In genomic region chr5:95382843-95383242, GRCh38 we compare ENCODE assay signal across 26 cellular contexts. TPM values are rescaled to one million over a fixed set of nuclear protein-coding genes. Genes with fewer than 3 reads are reported as not detected.
DNase-seq lines count a peak whose midpoint lies in the region; ATAC-seq, FAIRE-seq and TF ChIP-seq lines count a peak whose summit lies in the region.
"Had no signal": no experiment of that assay in that cellular context is flagged by ENCODE, and none has a peak within 500 bp of the region (broad histone marks: within the 10 kb centered on the region; RNA-seq: fewer than 3 reads in every experiment).

No MANE protein-coding gene starts in this region.

- no peak for ATAC-seq in HG03280 (IDR thresholded peaks at IDR 0.05; ENCODE audit: unreplicated experiment)
- ATAC-seq: activated CD8-positive, alpha-beta T cell treated with anti-CD3 and anti-CD28 coated beads, Interleukin-2, amount 10 ng/mL, durations not matched to agents 7 days and 5 days; pancreas; right lobe of liver; T-helper 17 cell; WTC11 had no signal

- no peaks in the 10 kb centered on the region for H3K9me3 ChIP-seq in kidney (ENCODE audit: control insufficient read depth in 1 of 2, low read length in 2 of 2)
- H3K9me3 ChIP-seq: pancreas, right lobe of liver, transverse colon had no signal

- no peak overlapping the region for H3K4me3 ChIP-seq in kidney (ENCODE audit: low read length in 2 of 2)
- H3K4me3 ChIP-seq: pancreas, right lobe of liver, transverse colon had no signal

- no peak overlapping the region for H3K9ac ChIP-seq in kidney (ENCODE audit: low read length in 2 of 2)

- no peak overlapping the region for H3K27ac ChIP-seq in kidney (ENCODE audit: low read depth in 2 of 2, low read length in 2 of 2)
- H3K27ac ChIP-seq: pancreas, right lobe of liver, transverse colon had no signal

- intact Hi-C loops in kidney (cut with DNase I), result no loop called here

- no peak for TF ChIP-seq CTCF in kidney (IDR thresholded peaks at IDR 0.05; ENCODE audit: borderline replicate concordance, extremely low read depth, insufficient read depth)

- no peak for FAIRE-seq in kidney (lab: Jason Lieb, UNC)
- FAIRE-seq: H54, islet of Langerhans, pancreas had no signal

- H3K36me3 ChIP-seq in kidney (ENCODE audit: control insufficient read depth in 1 of 2, insufficient read depth in 2 of 2, low read length in 2 of 2), result no peaks in the 10 kb centered on the region
- H3K36me3 ChIP-seq: pancreas, right lobe of liver, transverse colon had no signal

- H3K4me1 ChIP-seq in kidney (ENCODE audit: control insufficient read depth in 1 of 2, insufficient read depth in 1 of 2, low read depth in 1 of 2, low read length in 2 of 2), result no peaks in the 10 kb centered on the region
- H3K4me1 ChIP-seq: pancreas, right lobe of liver, transverse colon had no signal

- DNase-seq in DMS153 treated with DMSO at 0.1 percent for 48 hours (lab: John Stamatoyannopoulos, UW; ENCODE audit: unreplicated experiment), result peak; percentile 45
- peak; percentile 35 for DNase-seq in M059J (ENCODE audit: low read depth)
- DNase-seq in NCI-H2227 treated with DMSO at 0.1 percent for 48 hours (lab: John Stamatoyannopoulos, UW), result peak; percentile 26
- DNase-seq in SW480 (ENCODE audit: low spot score), result peak; percentile 39
- DNase-seq in HuH-7.5 (ENCODE audit: low spot score), result no peak
- DNase-seq in superior temporal gyrus (ENCODE audit: extremely low spot score), result no peak
- DNase-seq in kidney, result no peak
- DNase-seq: activated CD8-positive, alpha-beta T cell treated with anti-CD3 and anti-CD28 coated beads, Interleukin-2, amount 10 ng/mL, durations not matched to agents 7 days and 5 days; activated naive CD4-positive, alpha-beta T cell treated with anti-CD3 and anti-CD28 coated beads, Interleukin-2, amount 50 U/mL, for 16 hours; activated T-cell treated with anti-CD3 and anti-CD28 coated beads, Interleukin-2, amount 50 U/mL, for 48 hours; KG1; mammary epithelial cell; naive B cell; NCI-H1694 treated with DMSO at 0.1 percent for 48 hours; NK-92 treated with Interleukin-12 subunit alpha and Interleukin-12 subunit beta, amount 100 ng/mL, for 24 hours; pancreas; right lobe of liver; SIG-M5; stimulated activated naive CD4-positive, alpha-beta T cell; T-helper 17 cell; transverse colon had no signal

RNA-seq across cellular contexts. Expression of gene FAM81B, which starts 8.3 kb away (rescaled TPM):
- 0.54 TPM in 1 of 2 replicates, not detected in the other for total RNA-seq in M059J (2014; rRNA removed; shearing (Covaris generic))
- 1.9 TPM for total RNA-seq in kidney
- polyA plus RNA-seq in kidney (ENCODE audit: insufficient read depth, low read depth, low replicate concordance), result 2.3 TPM
- total RNA-seq: activated CD8-positive, alpha-beta T cell treated with anti-CD3 and anti-CD28 coated beads, Interleukin-2, amount 10 ng/mL, durations not matched to agents 7 days and 5 days; mammary epithelial cell; right lobe of liver; transverse colon; WTC11 had no signal
- polyA plus RNA-seq: AG04450, mammary epithelial cell had no signal

Comparison
In these comparisons a context has a peak if more than half of its experiments do, and no peak if none do; other contexts are left out.
1. DNase-seq: peak in DMS153 treated with DMSO at 0.1 percent for 48 hours (single experiment), M059J (single experiment), NCI-H2227 treated with DMSO at 0.1 percent for 48 hours (single experiment) and SW480 (single experiment); none in HuH-7.5 (single experiment), superior temporal gyrus (single experiment) and kidney (single experiment).